In the genomic region with DNA sequence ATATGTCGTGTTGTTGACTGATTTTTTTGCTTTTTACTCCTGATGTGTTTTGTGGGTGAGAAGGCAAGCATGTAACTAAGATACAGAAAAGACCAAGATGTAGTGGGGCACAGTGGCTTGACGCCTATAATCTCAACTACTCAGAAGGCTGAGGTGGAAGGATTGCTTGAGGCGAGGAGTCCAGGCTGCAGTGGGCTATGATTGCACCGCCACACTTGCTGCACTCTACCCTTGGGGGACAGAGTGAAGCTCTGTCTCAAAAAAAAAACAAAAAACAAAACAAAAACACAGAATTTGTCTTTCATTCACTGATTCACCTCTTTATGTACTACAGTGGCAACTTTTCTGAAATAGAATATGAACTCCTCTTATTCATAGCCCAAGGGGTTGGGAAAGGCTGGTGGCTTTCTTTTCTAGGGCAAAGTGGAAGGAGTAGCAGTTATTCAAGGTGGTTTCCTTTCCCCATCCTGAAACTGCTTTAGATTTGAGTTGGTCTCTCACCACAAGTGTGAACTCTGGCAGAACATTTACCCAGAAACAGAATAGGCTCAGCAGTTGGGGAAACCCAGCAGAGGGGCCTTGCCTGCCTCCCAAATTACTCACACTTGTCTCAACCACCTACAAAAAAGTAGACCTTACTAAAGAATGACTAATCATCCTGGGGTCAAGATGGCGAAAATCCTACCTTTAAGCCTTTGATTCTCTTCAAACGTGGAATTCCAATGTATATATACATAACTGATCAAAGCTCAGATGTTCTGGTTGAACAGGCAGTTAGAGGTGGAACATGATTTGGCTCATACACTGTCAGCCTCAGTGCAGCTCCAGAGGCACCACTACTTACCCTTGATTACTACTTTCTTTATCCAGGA, we compare ENCODE assay signal across 8 cellular contexts. TPM values are rescaled to one million over a fixed set of nuclear protein-coding genes. Genes with fewer than 3 reads are reported as not detected.
A peak's percentile ranks its signal among the peaks of the same experiment; 100 is the strongest.
DNase-seq lines count a peak whose midpoint lies in the region; ATAC-seq, FAIRE-seq and TF ChIP-seq lines count a peak whose summit lies in the region.

No MANE protein-coding gene starts in this region.

- H3K9me3 ChIP-seq in astrocyte (ENCODE audit: insufficient read depth, low read depth, low read length) = no peaks in the 10 kb centered on the region

- peak; percentile 79 for ATAC-seq in GM21786 (IDR thresholded peaks at IDR 0.05; ENCODE audit: unreplicated experiment)

- H3K27ac ChIP-seq in astrocyte (ENCODE audit: low read depth, low read length) = no peak overlapping the region

- peaks cover 35% of the 10 kb centered on the region for H3K4me1 Mint-ChIP-seq in astrocyte (ENCODE audit: low read depth, unreplicated experiment)

- H3K9me3 Mint-ChIP-seq in astrocyte (ENCODE audit: unreplicated experiment) = no peaks in the 10 kb centered on the region

- FAIRE-seq in astrocyte (lab: Jason Lieb, UNC) = no peak

- H3K36me3 ChIP-seq in astrocyte (ENCODE audit: insufficient read depth, low read length) = peaks cover 13% of the 10 kb centered on the region
- no peaks in the 10 kb centered on the region for H3K36me3 ChIP-seq in H7 (replicated peaks; ENCODE audit: control insufficient read depth, insufficient read depth, low read length)

- H3K4me3 Mint-ChIP-seq in astrocyte (ENCODE audit: unreplicated experiment) = peak overlapping the region; percentile 9

- peak; percentile 63 for DNase-seq in ELR (ENCODE audit: low read depth)
- peak; percentile 58 for DNase-seq in MV-4-11 (lab: John Stamatoyannopoulos, UW)
- DNase-seq in astrocyte (ENCODE audit: low read depth) = peak; percentile 62
- DNase-seq in stimulated activated CD8-positive, alpha-beta memory T cell treated with anti-CD3 and anti-CD28 coated beads, Interleukin-4, amount 100 ng/mL, for 24 hours (ENCODE audit: low read depth) = peak; percentile 42
- DNase-seq in NCI-H2081 treated with DMSO at 0.1 percent for 48 hours (lab: John Stamatoyannopoulos, UW) = no peak
- no peak for DNase-seq in mesenteric fat pad (ENCODE audit: low spot score)
- DNase-seq in H7 = no peak

- no peaks in the 10 kb centered on the region for H4K20me1 ChIP-seq in astrocyte (ENCODE audit: insufficient read depth, low read length)

- H2AFZ ChIP-seq in astrocyte (ENCODE audit: low read depth, low read length) = no peak overlapping the region

- H3K27me3 ChIP-seq in astrocyte (ENCODE audit: insufficient read depth, low read length) (no peaks in the 10 kb centered on the region), H7 (ENCODE audit: control insufficient read depth, insufficient read depth, low read length) (no peaks in the 10 kb centered on the region)

- no peaks in the 10 kb centered on the region for H3K27me3 Mint-ChIP-seq in astrocyte (ENCODE audit: low read depth, unreplicated experiment)

- H3K9ac ChIP-seq in astrocyte (ENCODE audit: low read length) = no peak overlapping the region

- H3K4me3 ChIP-seq in astrocyte (ENCODE audit: insufficient read depth, low read depth, low read length) = no peak overlapping the region
- H3K4me3 ChIP-seq in H7 (ENCODE audit: insufficient read depth, low read depth, low read length) = no peak overlapping the region

- peaks cover 19% of the 10 kb centered on the region for H3K4me1 ChIP-seq in astrocyte (ENCODE audit: insufficient read depth, low read length)

- peaks cover 64% of the 10 kb centered on the region for H3K79me2 ChIP-seq in astrocyte (ENCODE audit: insufficient read depth, low read length)

- peak overlapping the region; percentile 29 for H3K27ac Mint-ChIP-seq in astrocyte (ENCODE audit: unreplicated experiment)

- H3K36me3 Mint-ChIP-seq in astrocyte (ENCODE audit: low read depth, unreplicated experiment) = peaks cover 18% of the 10 kb centered on the region

- no peak for TF ChIP-seq CTCF in astrocyte (IDR thresholded peaks at IDR 0.05; ENCODE audit: insufficient read depth, low read depth, low read length)

- H3K4me2 ChIP-seq in astrocyte (ENCODE audit: low read length) = peak overlapping the region; percentile 2

RNA-seq across cellular contexts. Expression of a gene that starts 6.5 kb away (rescaled TPM):
- total RNA-seq in astrocyte (55.7 and 61.2 TPM in 2 replicates), mesenteric fat pad (77.3 TPM)
- total RNA-seq in H7 (2014; rRNA removed; shearing (Covaris generic)) = 17.8 and 22.7 TPM in 2 replicates

Comparison
In these comparisons a context has a peak if more than half of its experiments do, and no peak if none do; other contexts are left out.
1. DNase-seq: peak in ELR (single experiment), MV-4-11 (single experiment), astrocyte (single experiment) and stimulated activated CD8-positive, alpha-beta memory T cell treated with anti-CD3 and anti-CD28 coated beads, Interleukin-4, amount 100 ng/mL, for 24 hours (single experiment); none in NCI-H2081 treated with DMSO at 0.1 percent for 48 hours (single experiment), mesenteric fat pad (single experiment) and H7 (single experiment).